Comparison of ENCODE assay signal across 1 cellular context in the genomic region with DNA sequence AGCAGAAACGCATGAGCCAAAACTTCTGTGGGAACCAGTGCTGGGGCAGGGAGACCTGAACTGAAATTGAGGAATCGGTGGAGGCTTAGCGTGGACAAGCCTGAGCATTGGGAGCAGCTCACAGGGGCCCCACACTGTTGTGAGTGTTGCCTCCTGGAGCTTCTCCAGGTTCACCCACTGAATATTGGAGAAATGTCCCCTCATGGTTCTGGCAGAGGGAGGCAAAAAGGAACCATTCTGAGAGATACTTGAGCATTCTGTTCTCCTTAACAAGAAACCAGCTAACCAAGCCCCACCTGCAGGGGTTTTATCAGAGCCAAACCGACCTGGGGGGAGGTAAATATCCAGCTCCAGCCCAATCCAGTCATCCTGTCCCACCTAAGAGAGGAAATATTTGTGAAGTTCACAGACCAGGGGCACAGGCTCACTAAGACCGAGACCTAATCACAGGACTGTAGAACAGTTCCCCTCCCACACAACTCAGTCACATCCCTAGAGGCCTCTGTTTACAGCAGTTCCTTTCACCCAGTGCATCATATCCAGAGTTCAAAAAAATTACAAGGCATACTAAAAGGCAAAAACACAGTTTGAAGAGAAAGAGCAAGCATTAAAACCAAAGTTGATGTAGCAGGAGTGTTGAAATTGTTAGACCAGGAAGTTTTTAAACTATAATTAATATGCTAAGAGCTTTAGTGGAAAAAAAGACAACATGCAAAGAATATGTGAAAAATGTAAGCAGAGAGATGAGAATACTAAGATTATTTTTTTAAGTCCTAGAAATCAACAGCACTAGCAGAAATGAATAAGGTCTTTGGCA.
TF ChIP-seq lines count a peak whose summit lies in the region.

No MANE protein-coding gene starts in this region.

TF ChIP-seq in endothelial cell of umbilical vein, 7 proteins besides CTCF, POLR2A, EP300 and RAD21:
- no peak for TF ChIP-seq JUN (IDR thresholded peaks at IDR 0.05; ENCODE audit: borderline replicate concordance, insufficient read depth, insufficient read length, low read depth)
